ENCODE assay signal across 10 cellular contexts in the genomic region with DNA sequence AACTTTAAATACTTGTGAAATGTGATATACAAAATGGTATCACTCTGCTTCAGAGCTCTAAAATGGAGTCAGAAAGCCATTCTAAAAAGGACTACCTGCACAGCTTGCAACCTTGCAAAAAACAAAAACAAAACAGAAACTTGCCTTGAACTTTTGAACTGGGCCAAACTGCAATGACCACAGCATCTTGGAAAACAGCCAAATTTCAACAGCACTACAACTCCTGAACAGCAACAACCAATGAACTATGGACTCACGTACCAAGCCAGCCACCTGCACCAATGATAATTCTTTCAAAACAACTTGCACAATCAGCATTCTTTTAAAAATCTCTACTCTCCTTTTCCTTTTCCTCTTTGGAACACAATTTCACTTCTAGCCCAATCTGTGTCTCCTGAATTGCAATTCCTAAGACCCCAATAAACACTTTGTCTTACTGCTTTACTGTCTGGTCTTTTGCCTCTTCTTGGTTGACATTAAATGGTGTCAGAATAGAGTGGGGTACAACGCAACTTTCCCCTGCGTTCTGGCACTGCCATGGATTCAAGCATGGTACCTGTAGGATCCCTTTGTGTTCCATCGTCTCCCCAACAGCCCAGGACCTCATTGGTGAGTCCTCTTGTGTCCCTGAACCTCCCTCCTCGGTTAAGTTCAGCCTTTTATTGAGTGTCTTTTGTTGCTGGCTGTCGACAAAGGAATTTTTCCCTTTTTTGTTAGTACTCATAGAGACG.
DNase-seq lines count a peak whose midpoint lies in the region; ATAC-seq lines count a peak whose summit lies in the region.
"Had no signal": no experiment of that assay in that cellular context is flagged by ENCODE, and none has a peak within 500 bp of the region (broad histone marks: within the 10 kb centered on the region; RNA-seq: fewer than 3 reads in every experiment).

No MANE protein-coding gene starts in this region.

- ATAC-seq in GM18511 (IDR thresholded peaks at IDR 0.05; ENCODE audit: unreplicated experiment): peak; percentile 99
- ATAC-seq in GM21619 (IDR thresholded peaks at IDR 0.05; ENCODE audit: unreplicated experiment): peak; percentile 92
- peak; percentile 99 for ATAC-seq in HG03457 (IDR thresholded peaks at IDR 0.05; ENCODE audit: unreplicated experiment)
- ATAC-seq in activated CD4-positive, CD25-positive, alpha-beta regulatory T cell treated with anti-CD3 and anti-CD28 coated beads, Interleukin-2, amount 50 U/mL, for 24 hours: no peak
- ATAC-seq in stimulated activated naive CD8-positive, alpha-beta T cell treated with anti-CD3 and anti-CD28 coated beads, Interleukin-15, Interleukin-2, amounts not matched to agents 100 U/mL and 50 U/mL, for 24 hours: no peak
- ATAC-seq: esophagus mucosa; stimulated activated naive CD8-positive, alpha-beta T cell treated with anti-CD3 and anti-CD28 coated beads, Interleukin-15, amount 100 ng/mL, for 72 hours had no signal

- DNase-seq in glomerular visceral epithelial cell (ENCODE audit: extremely low spot score) (peak; percentile 1), NCI-H1092 treated with DMSO at 0.1 percent for 48 hours (lab: John Stamatoyannopoulos, UW) (no peak), NCI-H2196 (lab: John Stamatoyannopoulos, UW; ENCODE audit: unreplicated experiment) (no peak)
- no peak for DNase-seq in stimulated activated naive CD8-positive, alpha-beta T cell treated with anti-CD3 and anti-CD28 coated beads, Interleukin-15, Interleukin-2, amounts not matched to agents 100 U/mL and 50 U/mL, for 24 hours
- DNase-seq: stimulated activated naive CD8-positive, alpha-beta T cell treated with anti-CD3 and anti-CD28 coated beads, Interleukin-15, amount 100 ng/mL, for 72 hours had no signal

Comparison
In these comparisons a context has a peak if more than half of its experiments do, and no peak if none do; other contexts are left out.
1. ATAC-seq: peak in GM18511 (single experiment), GM21619 (single experiment) and HG03457 (single experiment); none in activated CD4-positive, CD25-positive, alpha-beta regulatory T cell treated with anti-CD3 and anti-CD28 coated beads, Interleukin-2, amount 50 U/mL, for 24 hours (0 of 2) and stimulated activated naive CD8-positive, alpha-beta T cell treated with anti-CD3 and anti-CD28 coated beads, Interleukin-15, Interleukin-2, amounts not matched to agents 100 U/mL and 50 U/mL, for 24 hours (single experiment).